In genomic region chr12:750356-751191, GRCh38 we compare ENCODE assay signal across 8 cellular contexts. TPM values are rescaled to one million over a fixed set of nuclear protein-coding genes. Genes with fewer than 3 reads are reported as not detected.
DNase-seq lines count a peak whose midpoint lies in the region; ATAC-seq and TF ChIP-seq lines count a peak whose summit lies in the region.

No MANE protein-coding gene starts in this region.

- ATAC-seq in RWPE2 (ENCODE audit: low read depth): no peak
- no peak for ATAC-seq in GM21515 (IDR thresholded peaks at IDR 0.05; ENCODE audit: unreplicated experiment)
- ATAC-seq in HG03565 (IDR thresholded peaks at IDR 0.05; ENCODE audit: unreplicated experiment): no peak

- no peak for TF ChIP-seq POLR2A in suprapubic skin (IDR thresholded peaks at IDR 0.05)

- H3K27me3 ChIP-seq in RWPE2 (ENCODE audit: insufficient read depth, poor library complexity, severe bottlenecking): no peaks in the 10 kb centered on the region
- no peaks in the 10 kb centered on the region for H3K27me3 ChIP-seq in iPS-15b (ENCODE audit: control insufficient read depth, insufficient read depth, low read length)
- no peaks in the 10 kb centered on the region for H3K27me3 ChIP-seq in suprapubic skin

- H3K9me3 Mint-ChIP-seq in activated CD4-positive, alpha-beta memory T cell treated with anti-CD3 and anti-CD28 coated beads, Interleukin-2, amount 10 ng/mL, durations not matched to agents 7 days and 5 days: no peaks in the 10 kb centered on the region

- DNase-seq in NCI-H146 (lab: John Stamatoyannopoulos, UW) (peak; percentile 12), NCI-H146 treated with DMSO at 0.1 percent for 48 hours (lab: John Stamatoyannopoulos, UW; ENCODE audit: unreplicated experiment) (no peak), RWPE2 (ENCODE audit: low spot score) (no peak), suprapubic skin (ENCODE audit: low spot score in 2 of 2) (no peak)
- DNase-seq in activated CD4-positive, alpha-beta memory T cell treated with anti-CD3 and anti-CD28 coated beads, Interleukin-2, amount 10 ng/mL, durations not matched to agents 7 days and 5 days: no peak

- peaks cover 20% of the 10 kb centered on the region for H3K4me1 ChIP-seq in RWPE2 (ENCODE audit: insufficient read depth, poor library complexity, severe bottlenecking)
- no peaks in the 10 kb centered on the region for H3K4me1 ChIP-seq in iPS-15b (ENCODE audit: control insufficient read depth, insufficient read depth, low read length)
- H3K4me1 ChIP-seq in suprapubic skin: peaks cover 28% of the 10 kb centered on the region

- no peak overlapping the region for H3K27ac Mint-ChIP-seq in activated CD4-positive, alpha-beta memory T cell treated with anti-CD3 and anti-CD28 coated beads, Interleukin-2, amount 10 ng/mL, durations not matched to agents 7 days and 5 days

- H3K36me3 Mint-ChIP-seq in activated CD4-positive, alpha-beta memory T cell treated with anti-CD3 and anti-CD28 coated beads, Interleukin-2, amount 10 ng/mL, durations not matched to agents 7 days and 5 days (ENCODE audit: low read depth): peaks cover 23% of the 10 kb centered on the region

- H3K27me3 Mint-ChIP-seq in activated CD4-positive, alpha-beta memory T cell treated with anti-CD3 and anti-CD28 coated beads, Interleukin-2, amount 10 ng/mL, durations not matched to agents 7 days and 5 days: no peaks in the 10 kb centered on the region

- peaks cover 19% of the 10 kb centered on the region for H3K4me1 Mint-ChIP-seq in activated CD4-positive, alpha-beta memory T cell treated with anti-CD3 and anti-CD28 coated beads, Interleukin-2, amount 10 ng/mL, durations not matched to agents 7 days and 5 days

- TF ChIP-seq CTCF in RWPE2 (IDR thresholded peaks at IDR 0.05; ENCODE audit: poor library complexity, severe bottlenecking): no peak
- TF ChIP-seq CTCF in suprapubic skin (IDR thresholded peaks at IDR 0.05): no peak

- no peaks in the 10 kb centered on the region; the same call in 1 of the 2 replicates for H3K36me3 ChIP-seq in RWPE2 (ENCODE audit: low read depth)
- peaks cover 2% of the 10 kb centered on the region for H3K36me3 ChIP-seq in iPS-15b (ENCODE audit: control insufficient read depth, insufficient read depth, low read length)
- no peaks in the 10 kb centered on the region for H3K36me3 ChIP-seq in suprapubic skin

- POLR2A ChIA-PET in activated CD4-positive, alpha-beta memory T cell treated with anti-CD3 and anti-CD28 coated beads, Interleukin-2, amount 10 ng/mL, durations not matched to agents 7 days and 5 days (lab: Charles Lee): interaction anchor here (0.9 to 6.3 kb wide), 35 partner anchors 8 to 361 kb away, joined by 3 to 83 read pairs (median 6); partner anchors contain the start of genes ERC1, KDM5A and NINJ2

- no peak for TF ChIP-seq EP300 in suprapubic skin (IDR thresholded peaks at IDR 0.05)

- H3K27ac ChIP-seq in RWPE2 (ENCODE audit: poor library complexity, severe bottlenecking) (peak overlapping the region; percentile 68), suprapubic skin (peak overlapping the region; percentile 100)

- H3K9ac ChIP-seq in iPS-15b (ENCODE audit: low read depth, low read length): peak overlapping the region; percentile 28

- CTCF ChIA-PET in activated CD4-positive, alpha-beta memory T cell treated with anti-CD3 and anti-CD28 coated beads, Interleukin-2, amount 10 ng/mL, durations not matched to agents 7 days and 5 days (lab: Charles Lee): interaction anchor here (0.6 to 5.0 kb wide), 52 partner anchors 9 to 361 kb away, joined by 3 to 118 read pairs (median 4); partner anchors contain the start of genes KDM5A and NINJ2

- 2% methylated on average over 7 of the region's 7 CpGs for WGBS in suprapubic skin

- H3K9me3 ChIP-seq in RWPE2 (ENCODE audit: severe bottlenecking): no peaks in the 10 kb centered on the region
- no peaks in the 10 kb centered on the region for H3K9me3 ChIP-seq in iPS-15b (ENCODE audit: control insufficient read depth, insufficient read depth, low read length)
- no peaks in the 10 kb centered on the region for H3K9me3 ChIP-seq in suprapubic skin

- no peak overlapping the region for H3K4me3 Mint-ChIP-seq in activated CD4-positive, alpha-beta memory T cell treated with anti-CD3 and anti-CD28 coated beads, Interleukin-2, amount 10 ng/mL, durations not matched to agents 7 days and 5 days

- H3K4me3 ChIP-seq in RWPE2 (ENCODE audit: severe bottlenecking) (peak overlapping the region; percentile 89), iPS-15b (ENCODE audit: low read depth, low read length) (peak overlapping the region; percentile 50), suprapubic skin (peak overlapping the region; percentile 98)

RNA-seq across cellular contexts. Expression of gene WNK1, which starts 1.8 kb away (rescaled TPM):
- 100 to 1,000 TPM; 368 to 724 (median 435) TPM for total RNA-seq in suprapubic skin
- 100 to 1,000 TPM; 154 to 180 TPM for total RNA-seq in activated CD4-positive, alpha-beta memory T cell treated with anti-CD3 and anti-CD28 coated beads, Interleukin-2, amount 10 ng/mL, durations not matched to agents 7 days and 5 days
